ENCODE assay signal across 8 cellular contexts in the genomic region with DNA sequence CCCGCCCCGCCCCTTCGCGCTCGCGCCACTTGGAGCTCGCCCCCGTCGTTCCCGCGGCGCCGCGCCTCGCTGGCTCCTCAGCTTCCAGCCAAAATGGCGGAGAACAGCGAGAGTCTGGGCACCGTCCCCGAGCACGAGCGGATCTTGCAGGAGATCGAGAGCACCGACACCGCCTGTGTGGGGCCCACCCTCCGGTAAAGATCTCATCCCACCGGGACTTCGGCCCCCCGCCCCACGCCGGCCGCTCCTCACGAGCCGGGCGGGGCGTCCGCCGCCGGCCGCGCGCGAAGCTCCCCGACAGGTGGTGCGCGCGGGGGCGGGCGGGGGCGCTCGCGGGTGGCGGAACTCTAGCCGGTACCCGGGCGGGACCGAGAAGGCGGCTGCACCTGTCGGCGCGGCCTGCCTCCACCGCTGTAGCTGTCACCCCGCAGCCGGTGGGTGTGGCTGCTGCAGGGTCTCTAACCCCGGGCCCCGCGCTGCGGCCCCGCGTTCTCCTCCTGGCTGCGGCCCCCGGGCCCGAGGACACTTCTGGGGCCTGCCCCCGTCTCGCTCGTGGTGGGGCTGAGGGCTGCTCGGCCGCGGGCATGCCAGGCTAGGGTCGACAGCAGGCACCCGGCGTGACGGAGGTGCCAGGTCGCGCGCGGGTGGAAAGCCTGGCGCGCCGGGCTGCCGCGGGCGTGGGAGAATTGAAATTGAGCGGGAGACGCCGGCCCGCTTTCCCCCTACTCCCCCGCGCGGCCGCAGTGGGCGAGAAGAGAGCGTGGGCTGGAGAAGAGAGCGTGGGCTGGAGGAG.
DNase-seq lines count a peak whose midpoint lies in the region; ATAC-seq lines count a peak whose summit lies in the region.

A gene with protein sequence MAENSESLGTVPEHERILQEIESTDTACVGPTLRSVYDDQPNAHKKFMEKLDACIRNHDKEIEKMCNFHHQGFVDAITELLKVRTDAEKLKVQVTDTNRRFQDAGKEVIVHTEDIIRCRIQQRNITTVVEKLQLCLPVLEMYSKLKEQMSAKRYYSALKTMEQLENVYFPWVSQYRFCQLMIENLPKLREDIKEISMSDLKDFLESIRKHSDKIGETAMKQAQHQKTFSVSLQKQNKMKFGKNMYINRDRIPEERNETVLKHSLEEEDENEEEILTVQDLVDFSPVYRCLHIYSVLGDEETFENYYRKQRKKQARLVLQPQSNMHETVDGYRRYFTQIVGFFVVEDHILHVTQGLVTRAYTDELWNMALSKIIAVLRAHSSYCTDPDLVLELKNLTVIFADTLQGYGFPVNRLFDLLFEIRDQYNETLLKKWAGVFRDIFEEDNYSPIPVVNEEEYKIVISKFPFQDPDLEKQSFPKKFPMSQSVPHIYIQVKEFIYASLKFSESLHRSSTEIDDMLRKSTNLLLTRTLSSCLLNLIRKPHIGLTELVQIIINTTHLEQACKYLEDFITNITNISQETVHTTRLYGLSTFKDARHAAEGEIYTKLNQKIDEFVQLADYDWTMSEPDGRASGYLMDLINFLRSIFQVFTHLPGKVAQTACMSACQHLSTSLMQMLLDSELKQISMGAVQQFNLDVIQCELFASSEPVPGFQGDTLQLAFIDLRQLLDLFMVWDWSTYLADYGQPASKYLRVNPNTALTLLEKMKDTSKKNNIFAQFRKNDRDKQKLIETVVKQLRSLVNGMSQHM (plus strand): TSS at position 80 of the 793 bp plus-strand sequence. CDS start 14 bp downstream, at position 94.

- DNase-seq in ACHN: peak; percentile 86
- DNase-seq in NCI-H2171 treated with DMSO at 0.1 percent for 48 hours (lab: John Stamatoyannopoulos, UW): peak; percentile 72
- DNase-seq in activated CD4-positive, CD25-positive, alpha-beta regulatory T cell (lab: John Stamatoyannopoulos, UW): peak; percentile 65 to 82 (median 75)
- peak in 59 of 61 donors; percentile 14 to 89 (median 71) for DNase-seq in caudate nucleus (lab: John Stamatoyannopoulos, UW)
- DNase-seq in iris pigment epithelial cell (ENCODE audit: low read depth): peak; percentile 82
- peak; percentile 61 to 74 for DNase-seq in stimulated activated CD4-positive, alpha-beta T cell treated with anti-CD3 and anti-CD28 coated beads, Interleukin-12 subunit alpha, Interleukin-12 subunit beta, amount 100 ng/mL, for 24 hours (ENCODE audit: low read depth in 2 of 2)

- peak; percentile 74 for ATAC-seq in GM18517 (IDR thresholded peaks at IDR 0.05; ENCODE audit: unreplicated experiment)
- peak; percentile 80 for ATAC-seq in HG03025 (IDR thresholded peaks at IDR 0.05; ENCODE audit: low FRiP score, unreplicated experiment)

- H3K27ac ChIP-seq in caudate nucleus (ENCODE audit: low read depth, low read length): peak within 1 kb of the TSS; percentile 85

- in situ Hi-C loops in ACHN (cut with HindIII; ENCODE audit: low pct_ligation_motif_present, low pct_unique_long_range_greater_than_20kb, low sequenced_read_pairs): no loop called here

Comparison
In these comparisons a context has a peak if more than half of its experiments do, and no peak if none do; other contexts are left out.
1. Peak in every context shown above with its lines: DNase-seq, ATAC-seq and H3K27ac ChIP-seq.